In the genomic region with DNA sequence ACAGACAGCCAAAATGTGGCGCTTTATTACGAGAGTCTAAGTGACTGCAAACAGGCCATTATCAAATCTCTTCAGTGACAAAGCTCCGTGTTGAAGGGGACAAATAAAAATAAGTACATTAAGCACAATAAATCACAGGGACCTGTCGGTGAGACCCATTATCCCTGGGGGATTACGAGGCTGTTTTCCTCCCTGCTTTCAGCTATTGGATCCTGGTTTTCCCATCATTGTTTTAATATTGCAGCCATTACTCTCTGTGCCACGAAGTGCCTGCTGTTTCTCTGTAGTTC, we compare ENCODE assay signal across 19 cellular contexts. TPM values are rescaled to one million over a fixed set of nuclear protein-coding genes. Genes with fewer than 3 reads are reported as not detected.
DNase-seq lines count a peak whose midpoint lies in the region; ATAC-seq and TF ChIP-seq lines count a peak whose summit lies in the region.
"Had no signal": no experiment of that assay in that cellular context is flagged by ENCODE, and none has a peak within 500 bp of the region (broad histone marks: within the 10 kb centered on the region; RNA-seq: fewer than 3 reads in every experiment).

No MANE protein-coding gene starts in this region.

- no peaks in the 10 kb centered on the region for H3K36me3 ChIP-seq in WERI-Rb-1
- H3K36me3 ChIP-seq in trophoblast cell (ENCODE audit: control insufficient read depth in 1 of 2, insufficient read depth in 2 of 2, low read length in 2 of 2): no peaks in the 10 kb centered on the region
- H3K36me3 ChIP-seq: sigmoid colon, transverse colon had no signal

- no peak overlapping the region for H4K12ac ChIP-seq in trophoblast cell (ENCODE audit: low read depth, low read length)

- no peak overlapping the region for H2AFZ ChIP-seq in trophoblast cell (ENCODE audit: insufficient read depth, low read length, poor library complexity)

- DNase-seq in NCI-H187 treated with DMSO at 0.1 percent for 48 hours (lab: John Stamatoyannopoulos, UW) (peak; percentile 43), NCI-H187 (lab: John Stamatoyannopoulos, UW) (no peak), NCI-H1105 (lab: John Stamatoyannopoulos, UW) (peak; percentile 68), WERI-Rb-1 (peak; percentile 51), trophoblast cell (no peak), glomerular visceral epithelial cell (ENCODE audit: extremely low spot score) (no peak)
- DNase-seq: activated CD8-positive, alpha-beta memory T cell treated with anti-CD3 and anti-CD28 coated beads, Interleukin-2, amount 50 U/mL, for 4 hours; activated naive CD4-positive, alpha-beta T cell treated with Interleukin-2 at 50 U/mL for 16 hours; CD4-positive, alpha-beta T cell; cortex of kidney; EL; mucosa of descending colon; NCI-H1694; occipital lobe; sigmoid colon; transverse colon had no signal

- WGBS in trophoblast cell (ENCODE audit: extremely low coverage, insufficient coverage, insufficient read length): no CpG with 5 or more reads among the region's 6 CpGs

- H3K79me2 ChIP-seq in trophoblast cell (ENCODE audit: control insufficient read depth, insufficient read depth, low read length, poor library complexity): no peaks in the 10 kb centered on the region

- peaks cover 6% of the 10 kb centered on the region in 2 experiments for H3K4me1 ChIP-seq in trophoblast cell (ENCODE audit: control insufficient read depth in 1 of 2, insufficient read depth in 2 of 2, low read length in 2 of 2)

- H3K79me1 ChIP-seq in trophoblast cell (ENCODE audit: low read length): no peaks in the 10 kb centered on the region

- no peak overlapping the region for H3K14ac ChIP-seq in trophoblast cell (ENCODE audit: low read length)

- H3K27me3 ChIP-seq in WERI-Rb-1 (ENCODE audit: insufficient read depth, low read depth, severe bottlenecking) (no peaks in the 10 kb centered on the region), trophoblast cell (ENCODE audit: insufficient read depth, low read length) (no peaks in the 10 kb centered on the region)
- H3K27me3 ChIP-seq: sigmoid colon, transverse colon had no signal

- H3K4ac ChIP-seq in trophoblast cell (ENCODE audit: low read depth, low read length): no peak overlapping the region

- no peak overlapping the region for H4K91ac ChIP-seq in trophoblast cell (ENCODE audit: low read depth, low read length)

- H3K4me3 ChIP-seq in WERI-Rb-1 (ENCODE audit: low read depth, low read length) (no peak overlapping the region), trophoblast cell (ENCODE audit: low read depth, low read length) (no peak overlapping the region)
- H3K4me3 ChIP-seq: K562, mucosa of descending colon, sigmoid colon, transverse colon had no signal

- H3K23ac ChIP-seq in trophoblast cell (ENCODE audit: low read length): peak overlapping the region; percentile 37

- H3K9ac ChIP-seq in trophoblast cell (ENCODE audit: low read length): no peak overlapping the region

- no peak overlapping the region for H2BK12ac ChIP-seq in trophoblast cell (ENCODE audit: low read length)

- H3K4me2 ChIP-seq in trophoblast cell (ENCODE audit: low read length): no peak overlapping the region

- H3K18ac ChIP-seq in trophoblast cell (ENCODE audit: low read length): no peak overlapping the region

- TF ChIP-seq CTCF in WERI-Rb-1 (IDR thresholded peaks at IDR 0.05; ENCODE audit: low read depth, low read length): no peak

- ATAC-seq in HG03045 (IDR thresholded peaks at IDR 0.05; ENCODE audit: unreplicated experiment): no peak
- ATAC-seq in HG03432 (IDR thresholded peaks at IDR 0.05; ENCODE audit: unreplicated experiment): no peak
- ATAC-seq: K562, mucosa of descending colon had no signal

- H3K27ac ChIP-seq in WERI-Rb-1: no peak overlapping the region
- no peak overlapping the region for H3K27ac ChIP-seq in trophoblast cell (ENCODE audit: low read depth, low read length)

- no peak overlapping the region for H4K8ac ChIP-seq in trophoblast cell (ENCODE audit: low read depth, low read length)

- H3K9me3 ChIP-seq in WERI-Rb-1 (ENCODE audit: severe bottlenecking): peaks cover 9% of the 10 kb centered on the region
- H3K9me3 ChIP-seq in trophoblast cell (ENCODE audit: insufficient read depth, low read depth, low read length): peaks cover 2% of the 10 kb centered on the region
- H3K9me3 ChIP-seq: mucosa of descending colon, sigmoid colon, transverse colon had no signal

- H2BK5ac ChIP-seq in trophoblast cell (ENCODE audit: low read depth, low read length, poor library complexity): no peak overlapping the region

- no peak overlapping the region for H2AK5ac ChIP-seq in trophoblast cell (ENCODE audit: low read length)

- no peak overlapping the region for H2BK120ac ChIP-seq in trophoblast cell (ENCODE audit: insufficient read depth, low read length, poor library complexity)

RNA-seq across cellular contexts. Expression of gene LARGE1, which starts 22.7 kb away (rescaled TPM):
- polyA plus RNA-seq in trophoblast cell (2013): 17.3 and 17.7 TPM in 2 replicates

Comparison
In these comparisons a context has a peak if more than half of its experiments do, and no peak if none do; other contexts are left out.
1. DNase-seq: peak in NCI-H187 treated with DMSO at 0.1 percent for 48 hours (single experiment), NCI-H1105 (single experiment) and WERI-Rb-1 (single experiment); none in NCI-H187 (0 of 2), trophoblast cell (0 of 2) and glomerular visceral epithelial cell (single experiment).